16 cellular contexts compared by ENCODE assay signal in genomic region chr1:185337221-185337620, GRCh38. TPM values are rescaled to one million over a fixed set of nuclear protein-coding genes. Genes with fewer than 3 reads are reported as not detected.
DNase-seq lines count a peak whose midpoint lies in the region; TF ChIP-seq lines count a peak whose summit lies in the region.
"Had no signal": no experiment of that assay in that cellular context is flagged by ENCODE, and none has a peak within 500 bp of the region (broad histone marks: within the 10 kb centered on the region; RNA-seq: fewer than 3 reads in every experiment).

No MANE protein-coding gene starts in this region.

- no peak for TF ChIP-seq CTCF in NB4 (IDR thresholded peaks at IDR 0.05; ENCODE audit: low read depth, low read length)
- no peak for TF ChIP-seq CTCF in choroid plexus epithelial cell (conservative IDR thresholded peaks at IDR 0.05; ENCODE audit: low read depth, low read length)
- TF ChIP-seq CTCF in neutrophil (IDR thresholded peaks at IDR 0.05), result no peak

- TF ChIP-seq POLR2A in NB4 (IDR thresholded peaks at IDR 0.05; ENCODE audit: extremely low read depth, insufficient read length), result no peak

- H3K27ac ChIP-seq in neutrophil, result peak overlapping the region; percentile 95
- H3K27ac ChIP-seq: colonic mucosa, KMS-11 had no signal

- H3K9me3 ChIP-seq in neutrophil, result no peaks in the 10 kb centered on the region
- H3K9me3 ChIP-seq: colonic mucosa had no signal

- no peaks in the 10 kb centered on the region for H3K36me3 ChIP-seq in neutrophil
- H3K36me3 ChIP-seq: colonic mucosa had no signal

- H3K4me3 ChIP-seq in NB4 (ENCODE audit: low read depth, low read length) (no peak overlapping the region), choroid plexus epithelial cell (ENCODE audit: low read depth, low read length) (no peak overlapping the region), neutrophil (ENCODE audit: low read depth in 1 of 2, low read length in 1 of 2) (no peak overlapping the region)
- H3K4me3 ChIP-seq: colonic mucosa had no signal

- H3K27me3 ChIP-seq in neutrophil, result no peaks in the 10 kb centered on the region
- H3K27me3 ChIP-seq: colonic mucosa had no signal

- DNase-seq in EL (peak; percentile 44), NB4 (ENCODE audit: low read depth) (peak; percentile 76), choroid plexus epithelial cell (ENCODE audit: low read depth) (peak; percentile 52), SK-N-DZ (ENCODE audit: low spot score) (no peak), NCI-H345 (lab: John Stamatoyannopoulos, UW) (no peak), T-helper 1 cell (no peak)
- DNase-seq: activated CD4-positive, alpha-beta T cell treated with anti-CD3 and anti-CD28 coated beads, Interleukin-2, amount 10 ng/mL, durations not matched to agents 7 days and 5 days; activated naive CD4-positive, alpha-beta T cell; colonic mucosa; COR-L47; foreskin melanocyte; NCI-H2029; NK-92 treated with Interleukin-12 subunit alpha and Interleukin-12 subunit beta, amount 100 ng/mL, for 24 hours; SW 1271 had no signal

- H3K4me1 ChIP-seq in neutrophil (ENCODE audit: control insufficient read depth in 1 of 2, insufficient read depth in 1 of 2, low read depth in 1 of 2, low read length in 1 of 2), result peaks cover 57 to 58% of the 10 kb centered on the region in 2 experiments
- H3K4me1 ChIP-seq: colonic mucosa had no signal

RNA-seq across cellular contexts. Expression of gene IVNS1ABP, which starts 20.2 kb away (rescaled TPM):
- polyA plus RNA-seq in SK-N-DZ (2014; cell fraction: cytosol; rRNA removed), result 81.3 and 93.0 TPM in 2 replicates
- 212 and 218 TPM in 2 replicates for polyA plus RNA-seq in SK-N-DZ (2014; cell fraction: nucleus; rRNA removed)

Comparison
In these comparisons a context has a peak if more than half of its experiments do, and no peak if none do; other contexts are left out.
1. DNase-seq: peak in EL (single experiment), NB4 (single experiment) and choroid plexus epithelial cell (single experiment); none in SK-N-DZ (single experiment), NCI-H345 (single experiment) and T-helper 1 cell (0 of 5).